8 cellular contexts compared by ENCODE assay signal in genomic region chrX:14095702-14096101, GRCh38.
DNase-seq lines count a peak whose midpoint lies in the region; ATAC-seq and TF ChIP-seq lines count a peak whose summit lies in the region.

No MANE protein-coding gene starts in this region.

- H3K9me3 Mint-ChIP-seq in MCF 10A (ENCODE audit: unreplicated experiment) = no peaks in the 10 kb centered on the region

- H3K36me3 ChIP-seq in left lung = no peaks in the 10 kb centered on the region

- H3K27me3 ChIP-seq in left lung = peaks cover 0 to 8% of the 10 kb centered on the region in 2 donors

- peak; percentile 77 for ATAC-seq in HG02678 (IDR thresholded peaks at IDR 0.05; ENCODE audit: unreplicated experiment)
- ATAC-seq in left lung = peak; percentile 84
- ATAC-seq in stimulated activated naive CD8-positive, alpha-beta T cell treated with anti-CD3 and anti-CD28 coated beads, Interleukin-15, Interleukin-2, amounts not matched to agents 100 U/mL and 50 U/mL, for 24 hours = no peak

- CTCF ChIA-PET in MCF 10A (lab: Yijun Ruan, JAX) = interaction anchor here (0.6 to 4.1 kb wide), 6 partner anchors 16 to 1121 kb away, joined by 3 to 35 read pairs (median 5); partner anchors contain the start of gene GLRA2

- H3K27ac ChIP-seq in left lung = no peak overlapping the region

- H3K9me3 ChIP-seq in left lung = no peaks in the 10 kb centered on the region

- TF ChIP-seq CTCF in GM12872 (IDR thresholded peaks at IDR 0.05; ENCODE audit: insufficient read depth, low read depth, low read length) (0 out of 3 replicates have a peak, but pooled peaks have one; percentile 16), MCF 10A (IDR thresholded peaks at IDR 0.05; ENCODE audit: unreplicated experiment) (peak; percentile 79), left lung (IDR thresholded peaks at IDR 0.05) (peak; percentile 30 to 35)

- no peaks in the 10 kb centered on the region for H3K4me1 Mint-ChIP-seq in MCF 10A (ENCODE audit: insufficient read depth, unreplicated experiment)

- H3K4me3 ChIP-seq in left lung = no peak overlapping the region

- no peak overlapping the region for H3K4me3 Mint-ChIP-seq in MCF 10A (ENCODE audit: unreplicated experiment)

- POLR2A ChIA-PET in MCF 10A (lab: Yijun Ruan, JAX) = no interaction called here

- H3K4me1 ChIP-seq in left lung = no peaks in the 10 kb centered on the region

- DNase-seq in SK-N-DZ (ENCODE audit: low spot score) (peak; percentile 50), MCF 10A (ENCODE audit: unreplicated experiment) (peak; percentile 82), left lung (no peak), NCI-H2029 treated with DMSO at 0.1 percent for 48 hours (lab: John Stamatoyannopoulos, UW) (no peak), NCI-H146 (lab: John Stamatoyannopoulos, UW) (no peak)
- peak; percentile 9 for DNase-seq in stimulated activated naive CD8-positive, alpha-beta T cell treated with anti-CD3 and anti-CD28 coated beads, Interleukin-15, Interleukin-2, amounts not matched to agents 100 U/mL and 50 U/mL, for 24 hours

- no peak overlapping the region for H3K27ac Mint-ChIP-seq in MCF 10A (ENCODE audit: low read depth, unreplicated experiment)

- intact Hi-C loops in MCF 10A (cut with micrococcal nuclease) = loop anchor here (1.0 kb wide), 4 partner anchors 433 to 1148 kb away; no protein-coding TSS in a partner anchor
- intact Hi-C loops in left lung (cut with DNase I) = no loop called here

- no TSS peak for BruUV-seq in MCF 10A (replicated peaks; lab: Mats Ljungman, UMichigan)

- no peaks in the 10 kb centered on the region for H3K36me3 Mint-ChIP-seq in MCF 10A (ENCODE audit: insufficient read depth, unreplicated experiment)

- H3K27me3 Mint-ChIP-seq in MCF 10A (ENCODE audit: insufficient read depth, unreplicated experiment) = peaks cover 80% of the 10 kb centered on the region

Comparison
In these comparisons a context has a peak if more than half of its experiments do, and no peak if none do; other contexts are left out.
1. CTCF ChIP-seq: peak in every context shown above with its lines; median percentile 79 in MCF 10A; 32 in left lung; 16 in GM12872.
2. DNase-seq: peak in SK-N-DZ (single experiment), MCF 10A (single experiment) and stimulated activated naive CD8-positive, alpha-beta T cell treated with anti-CD3 and anti-CD28 coated beads, Interleukin-15, Interleukin-2, amounts not matched to agents 100 U/mL and 50 U/mL, for 24 hours (single experiment); none in left lung (0 of 2), NCI-H2029 treated with DMSO at 0.1 percent for 48 hours (single experiment) and NCI-H146 (single experiment).